19 cellular contexts compared by ENCODE assay signal in the genomic region with DNA sequence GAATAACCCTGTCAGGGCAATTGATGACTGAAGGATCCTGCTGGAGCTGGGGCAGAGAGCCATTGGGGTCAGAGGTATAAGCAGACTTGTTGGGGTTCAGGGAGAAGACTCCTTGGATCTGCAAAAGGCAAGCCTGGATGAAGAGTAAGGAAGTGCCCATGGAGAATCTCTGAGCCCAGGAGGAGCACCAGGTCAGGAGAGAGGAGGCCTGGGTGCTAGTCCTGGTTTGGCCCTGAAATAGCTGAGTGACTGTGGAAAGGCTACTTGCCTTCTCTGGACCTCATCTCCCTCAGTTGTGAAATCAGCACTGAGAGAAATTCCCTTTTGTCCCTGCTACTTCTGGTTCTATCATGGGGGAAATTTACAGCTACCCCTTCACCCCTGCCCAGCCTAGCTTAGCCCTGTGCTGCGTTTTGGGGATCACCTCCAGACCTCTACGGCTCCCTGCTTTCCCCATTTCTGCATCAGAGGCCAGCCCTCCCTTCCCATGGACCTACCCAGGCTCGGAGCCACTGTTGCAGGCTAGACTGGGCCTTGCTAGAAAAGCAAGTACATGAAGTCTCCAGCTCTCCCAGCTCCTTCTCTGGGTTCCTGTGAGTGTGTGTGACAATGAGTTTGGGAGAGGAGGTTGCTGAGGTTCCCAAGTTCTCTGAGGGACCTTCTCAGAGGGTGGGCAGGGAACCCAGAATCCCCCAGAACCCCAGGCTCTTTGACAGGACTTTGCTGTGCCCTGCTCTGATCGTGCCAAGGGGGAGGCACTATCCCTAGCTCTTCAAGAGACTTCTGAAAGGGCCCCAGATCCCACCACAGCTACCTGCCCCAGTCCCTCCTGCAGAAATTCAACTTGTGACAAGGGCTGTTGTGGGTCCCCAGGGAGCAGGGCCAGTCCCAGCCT. TPM values are rescaled to one million over a fixed set of nuclear protein-coding genes. Genes with fewer than 3 reads are reported as not detected.
DNase-seq lines count a peak whose midpoint lies in the region; ATAC-seq and TF ChIP-seq lines count a peak whose summit lies in the region.
"Had no signal": no experiment of that assay in that cellular context is flagged by ENCODE, and none has a peak within 500 bp of the region (broad histone marks: within the 10 kb centered on the region; RNA-seq: fewer than 3 reads in every experiment).

No MANE protein-coding gene starts in this region.

- H3K4me3 ChIP-seq in BLaER1 (0 out of 2 replicates have a peak overlapping the region, but pooled peaks have one; percentile 2), DND-41 (ENCODE audit: low read depth in 1 of 2, low read length in 2 of 2) (peak overlapping the region in 1 of 2 experiments; percentile 35; a peak in 1 of 4 replicates), SU-DHL-6 (ENCODE audit: insufficient read depth, low read length, poor library complexity, severe bottlenecking) (no peak overlapping the region), esophagus muscularis mucosa (no peak overlapping the region)
- H3K4me3 ChIP-seq: ascending aorta, Peyer's patch, thoracic aorta had no signal

- H3K9ac ChIP-seq in BLaER1 = peak overlapping the region; percentile 44; the same call in 1 of the 2 replicates
- peak overlapping the region; percentile 32 for H3K9ac ChIP-seq in DND-41 (ENCODE audit: low read depth, low read length)
- peak overlapping the region; percentile 63 for H3K9ac ChIP-seq in SU-DHL-6 (ENCODE audit: low read length)

- DNase-seq in DND-41 (no peak), esophagus muscularis mucosa (ENCODE audit: extremely low spot score) (peak; percentile 77), NCI-H1930 (lab: John Stamatoyannopoulos, UW) (no peak), substantia nigra (lab: John Stamatoyannopoulos, UW) (no peak), inferior parietal cortex (ENCODE audit: extremely low spot score) (no peak)
- DNase-seq: activated CD4-positive, CD25-positive, alpha-beta regulatory T cell treated with anti-CD3 and anti-CD28 coated beads, Interleukin-2, amount 50 U/mL, for 72 hours; DMS79 treated with DMSO at 0.1 percent for 48 hours; IMR-90; NCI-H1048; NCI-H774 had no signal

- peaks cover 64% of the 10 kb centered on the region for H3K4me1 ChIP-seq in BLaER1
- peaks cover 62% of the 10 kb centered on the region for H3K4me1 ChIP-seq in DND-41 (ENCODE audit: insufficient read depth, low read length)
- H3K4me1 ChIP-seq in esophagus muscularis mucosa = no peaks in the 10 kb centered on the region
- H3K4me1 ChIP-seq: ascending aorta had no signal

- H3K36me3 ChIP-seq in BLaER1 (no peaks in the 10 kb centered on the region), DND-41 (ENCODE audit: insufficient read depth, low read length) (no peaks in the 10 kb centered on the region), SU-DHL-6 (ENCODE audit: low read length) (no peaks in the 10 kb centered on the region), esophagus muscularis mucosa (no peaks in the 10 kb centered on the region)
- H3K36me3 ChIP-seq: ascending aorta, Peyer's patch, thoracic aorta had no signal

- TF ChIP-seq CTCF in DND-41 (IDR thresholded peaks at IDR 0.05; ENCODE audit: borderline replicate concordance, extremely low read depth, low read length, poor library complexity, severe bottlenecking) (no peak), SU-DHL-6 (IDR thresholded peaks at IDR 0.05; ENCODE audit: insufficient read depth, low read length, poor library complexity, severe bottlenecking) (no peak), esophagus muscularis mucosa (IDR thresholded peaks at IDR 0.05) (no peak)

- H3K27ac ChIP-seq in BLaER1 = peak overlapping the region; percentile 55; the same call in 1 of the 2 replicates
- H3K27ac ChIP-seq in DND-41 (ENCODE audit: low read length) = peak overlapping the region; percentile 83
- peak overlapping the region; percentile 96 for H3K27ac ChIP-seq in SU-DHL-6 (ENCODE audit: low read depth, low read length)
- H3K27ac ChIP-seq in esophagus muscularis mucosa (replicated peaks in 1 of 4) = no peak overlapping the region
- H3K27ac ChIP-seq in substantia nigra (ENCODE audit: low read depth, low read length, poor library complexity, severe bottlenecking) = no peak overlapping the region
- H3K27ac ChIP-seq: ascending aorta, thoracic aorta had no signal

- H3K9me2 ChIP-seq in SU-DHL-6 (replicated peaks; ENCODE audit: insufficient read depth, low read length) = no peaks in the 10 kb centered on the region

- H3K79me2 ChIP-seq in DND-41 (ENCODE audit: insufficient read depth, low read length) (no peaks in the 10 kb centered on the region), SU-DHL-6 (ENCODE audit: insufficient read depth, low read length) (peaks cover 5% of the 10 kb centered on the region; the same call in 1 of the 2 replicates)

- no peak for TF ChIP-seq EP300 in esophagus muscularis mucosa (IDR thresholded peaks at IDR 0.05)

- ATAC-seq in DND-41 (ENCODE audit: insufficient read depth, low read depth) = 0 out of 3 replicates have a peak, but pooled peaks have one; percentile 0
- no peak for ATAC-seq in GM18511 (IDR thresholded peaks at IDR 0.05; ENCODE audit: unreplicated experiment)
- ATAC-seq: HCT116 had no signal

- H4K20me1 ChIP-seq in BLaER1 (no peaks in the 10 kb centered on the region), DND-41 (ENCODE audit: insufficient read depth, low read length) (no peaks in the 10 kb centered on the region), SU-DHL-6 (ENCODE audit: low read depth, low read length) (no peaks in the 10 kb centered on the region)

- intact Hi-C loops in esophagus muscularis mucosa (cut with DNase I) = no loop called here

- H3K4me2 ChIP-seq in BLaER1 (peak overlapping the region; percentile 90), DND-41 (ENCODE audit: insufficient read depth, low read length) (peak overlapping the region; percentile 48), SU-DHL-6 (ENCODE audit: low read depth, low read length, poor library complexity, severe bottlenecking) (peak overlapping the region; percentile 80)

- no peak overlapping the region; the same call in 1 of the 2 replicates for H2AFZ ChIP-seq in DND-41 (ENCODE audit: low read depth, low read length)
- peak overlapping the region; percentile 11 for H2AFZ ChIP-seq in SU-DHL-6 (ENCODE audit: low read depth, low read length, severe bottlenecking)

- no peak for TF ChIP-seq POLR2A in esophagus muscularis mucosa (IDR thresholded peaks at IDR 0.05; ENCODE audit: low read depth)

- H3K9me3 ChIP-seq in BLaER1 = no peaks in the 10 kb centered on the region
- no peaks in the 10 kb centered on the region for H3K9me3 ChIP-seq in DND-41 (ENCODE audit: insufficient read depth, low read length, severe bottlenecking)
- no peaks in the 10 kb centered on the region for H3K9me3 ChIP-seq in SU-DHL-6 (ENCODE audit: insufficient read depth, low read length)
- H3K9me3 ChIP-seq in esophagus muscularis mucosa = no peaks in the 10 kb centered on the region
- H3K9me3 ChIP-seq: ascending aorta, Peyer's patch, thoracic aorta had no signal

- H3K27me3 ChIP-seq in BLaER1 = no peaks in the 10 kb centered on the region
- no peaks in the 10 kb centered on the region for H3K27me3 ChIP-seq in DND-41 (ENCODE audit: insufficient read depth, low read length, poor library complexity)
- H3K27me3 ChIP-seq in SU-DHL-6 (ENCODE audit: low read length) = no peaks in the 10 kb centered on the region
- peaks cover 0 to 56% (median 9%) of the 10 kb centered on the region in 4 donors for H3K27me3 ChIP-seq in esophagus muscularis mucosa
- H3K27me3 ChIP-seq: ascending aorta, Peyer's patch had no signal

- peaks cover 46% of the 10 kb centered on the region for H3F3A ChIP-seq in SU-DHL-6 (ENCODE audit: insufficient read depth)

- 86% methylated on average over 4 of the region's 4 CpGs for WGBS in esophagus muscularis mucosa

RNA-seq across cellular contexts. Expression of a gene that starts 2.3 kb away (rescaled TPM):
- total RNA-seq in esophagus muscularis mucosa = not detected
- total RNA-seq: ascending aorta, IMR-90, lung microvascular endothelial cell, Peyer's patch, renal cortical epithelial cell, thoracic aorta had no signal

RNA-seq across cellular contexts. Expression of a gene that starts 46.6 kb away (rescaled TPM):
- total RNA-seq in esophagus muscularis mucosa = 1 to 10 TPM; 1.1 to 9.3 (median 1.2) TPM
- total RNA-seq: ascending aorta, IMR-90, lung microvascular endothelial cell, renal cortical epithelial cell had no signal

Comparison
In these comparisons a context has a peak if more than half of its experiments do, and no peak if none do; other contexts are left out.
1. H3K27ac ChIP-seq: peak in BLaER1 (single experiment), DND-41 (single experiment) and SU-DHL-6 (single experiment); none in esophagus muscularis mucosa (0 of 4) and substantia nigra (single experiment).
2. Peak in every context shown above with its lines, with median percentiles within 50 percentile points of each other: H3K4me2 ChIP-seq and H3K9ac ChIP-seq.